ENCODE assay signal across 30 cellular contexts in genomic region chr17:44146375-44147346, GRCh38. TPM values are rescaled to one million over a fixed set of nuclear protein-coding genes. Genes with fewer than 3 reads are reported as not detected.
DNase-seq lines count a peak whose midpoint lies in the region; TF ChIP-seq lines count a peak whose summit lies in the region.
"Had no signal": no experiment of that assay in that cellular context is flagged by ENCODE, and none has a peak within 500 bp of the region (broad histone marks: within the 10 kb centered on the region; RNA-seq: fewer than 3 reads in every experiment).

No MANE protein-coding gene starts in this region.

- H3K36me3 ChIP-seq in BLaER1 (peaks cover 68% of the 10 kb centered on the region), cardiac muscle cell (no peaks in the 10 kb centered on the region), Karpas-422 (ENCODE audit: insufficient read depth, low read length) (peaks cover 13% of the 10 kb centered on the region)
- H3K36me3 ChIP-seq: Peyer's patch, sigmoid colon, thoracic aorta had no signal

- H3K79me2 ChIP-seq in Karpas-422 (ENCODE audit: low read length): peaks cover 44% of the 10 kb centered on the region

- H3K36me3 Mint-ChIP-seq in nephron progenitor cell (ENCODE audit: low read depth): peaks cover 23% of the 10 kb centered on the region
- H3K36me3 Mint-ChIP-seq: immature natural killer cell had no signal

- H3K4me2 ChIP-seq in BLaER1 (no peak overlapping the region), Karpas-422 (ENCODE audit: low read depth, low read length, poor library complexity, severe bottlenecking) (no peak overlapping the region)

- H3K4me3 ChIP-seq in BLaER1 (no peak overlapping the region), cardiac muscle cell (no peak overlapping the region), Karpas-422 (ENCODE audit: low read length) (no peak overlapping the region)
- H3K4me3 ChIP-seq: body of pancreas, lung, Peyer's patch, sigmoid colon, SK-N-MC, thoracic aorta had no signal

- 0 out of 2 replicates have a peak overlapping the region, but pooled peaks have one; percentile 12 for H3K9ac ChIP-seq in BLaER1
- H3K9ac ChIP-seq in Karpas-422 (ENCODE audit: low read length): no peak overlapping the region

- no peaks in the 10 kb centered on the region for H3K9me3 Mint-ChIP-seq in nephron progenitor cell
- H3K9me3 Mint-ChIP-seq: activated naive CD4-positive, alpha-beta T cell treated with anti-CD3 and anti-CD28 coated beads, Interleukin-2, amount 50 U/mL, for 72 hours; activated T-cell treated with anti-CD3 and anti-CD28 coated beads, Interleukin-2, amount 50 U/mL, for 72 hours; CD14-positive monocyte; immature natural killer cell; stimulated activated effector memory CD8-positive, alpha-beta T cell treated with anti-CD3 and anti-CD28 coated beads, Interleukin-12 subunit alpha, Interleukin-12 subunit beta, amount 100 ng/mL, for 72 hours had no signal

- no peak overlapping the region for H2AFZ ChIP-seq in Karpas-422 (ENCODE audit: low read length)

- H3K4me1 ChIP-seq in BLaER1 (peaks cover 44% of the 10 kb centered on the region), cardiac muscle cell (ENCODE audit: low read depth) (peaks cover 55% of the 10 kb centered on the region), Karpas-422 (ENCODE audit: low read length) (peaks cover 6% of the 10 kb centered on the region)

- H3K9me2 ChIP-seq in Karpas-422 (replicated peaks; ENCODE audit: insufficient read depth, low read length): no peaks in the 10 kb centered on the region

- TF ChIP-seq CTCF in cardiac muscle cell (IDR thresholded peaks at IDR 0.05; ENCODE audit: low read depth, low read length): no peak
- no peak for TF ChIP-seq CTCF in nephron progenitor cell (IDR thresholded peaks at IDR 0.05)

- H4K20me1 ChIP-seq in BLaER1 (peaks cover 9% of the 10 kb centered on the region; the same call in 1 of the 2 replicates), Karpas-422 (ENCODE audit: insufficient read depth, low read depth, low read length) (no peaks in the 10 kb centered on the region)

- H3K27ac Mint-ChIP-seq in nephron progenitor cell: peak overlapping the region; percentile 55
- H3K27ac Mint-ChIP-seq: activated naive CD4-positive, alpha-beta T cell treated with anti-CD3 and anti-CD28 coated beads, Interleukin-2, amount 50 U/mL, for 72 hours; activated T-cell treated with anti-CD3 and anti-CD28 coated beads, Interleukin-2, amount 50 U/mL, for 72 hours; stimulated activated effector memory CD8-positive, alpha-beta T cell treated with anti-CD3 and anti-CD28 coated beads, Interleukin-12 subunit alpha, Interleukin-12 subunit beta, amount 100 ng/mL, for 72 hours had no signal

- no peaks in the 10 kb centered on the region for H3K9me3 ChIP-seq in BLaER1
- no peaks in the 10 kb centered on the region for H3K9me3 ChIP-seq in cardiac muscle cell (ENCODE audit: low read depth)
- no peaks in the 10 kb centered on the region for H3K9me3 ChIP-seq in Karpas-422 (ENCODE audit: low read length)
- H3K9me3 ChIP-seq: body of pancreas, Peyer's patch, sigmoid colon, thoracic aorta had no signal

- peak; percentile 31 for DNase-seq in MV-4-11 (lab: John Stamatoyannopoulos, UW)
- DNase-seq in cardiac muscle cell (ENCODE audit: low read depth in 1 of 2, low spot score in 1 of 2): peak in 1 of 2 donors; percentile 64
- DNase-seq in nephron progenitor cell: no peak
- DNase-seq in NCI-H187 treated with DMSO at 0.1 percent for 48 hours (lab: John Stamatoyannopoulos, UW): no peak
- DNase-seq in activated effector memory CD4-positive, alpha-beta T cell treated with Interleukin-2 at 50 U/mL for 16 hours: no peak
- DNase-seq in NCI-H1436 treated with DMSO at 0.1 percent for 48 hours (lab: John Stamatoyannopoulos, UW): no peak
- DNase-seq in Karpas-422: no peak
- DNase-seq: activated CD8-positive, alpha-beta memory T cell treated with anti-CD3 and anti-CD28 coated beads for 24 hours; activated T-cell treated with anti-CD3 and anti-CD28 coated beads, Interleukin-2, amount 50 U/mL, for 72 hours; body of pancreas; GOT3; immature natural killer cell; KBM-7; NCI-H1092 treated with DMSO at 0.1 percent for 48 hours; NCI-H2081 treated with DMSO at 0.1 percent for 48 hours; NCI-H446; NK-92 treated with Interleukin-12 subunit alpha and Interleukin-12 subunit beta, amount 100 ng/mL, for 24 hours; Peyer's patch; sigmoid colon; T1000 had no signal

- no peak overlapping the region for H3K4me3 Mint-ChIP-seq in nephron progenitor cell
- H3K4me3 Mint-ChIP-seq: activated T-cell treated with anti-CD3 and anti-CD28 coated beads, Interleukin-2, amount 50 U/mL, for 72 hours; CD14-positive monocyte; immature natural killer cell; stimulated activated effector memory CD8-positive, alpha-beta T cell treated with anti-CD3 and anti-CD28 coated beads, Interleukin-12 subunit alpha, Interleukin-12 subunit beta, amount 100 ng/mL, for 72 hours had no signal

- H3K27ac ChIP-seq in BLaER1 (no peak overlapping the region), cardiac muscle cell (peak overlapping the region; percentile 93), Karpas-422 (ENCODE audit: low read length) (no peak overlapping the region)
- H3K27ac ChIP-seq: body of pancreas, Peyer's patch, SK-N-MC, thoracic aorta had no signal

- H3K27me3 Mint-ChIP-seq in nephron progenitor cell (ENCODE audit: low read depth, poor library complexity): no peaks in the 10 kb centered on the region

- H3K27me3 ChIP-seq in BLaER1 (no peaks in the 10 kb centered on the region), cardiac muscle cell (no peaks in the 10 kb centered on the region), Karpas-422 (ENCODE audit: low read length) (no peaks in the 10 kb centered on the region)
- H3K27me3 ChIP-seq: body of pancreas, Peyer's patch, sigmoid colon had no signal

- peaks cover 17% of the 10 kb centered on the region for H3K4me1 Mint-ChIP-seq in nephron progenitor cell

RNA-seq across cellular contexts. Expression of gene HROB, which starts 4.9 kb away (rescaled TPM):
- 3.6 and 9.6 TPM in 2 replicates for total RNA-seq in cardiac muscle cell
- polyA plus RNA-seq in cardiac muscle cell: 7.8 and 15.6 TPM in 2 replicates
- 3.7 and 4.6 TPM in 2 replicates for total RNA-seq in Karpas-422 (2014; rRNA removed; shearing (Covaris generic); ENCODE audit: low replicate concordance)

RNA-seq across cellular contexts. Expression of gene HDAC5, which starts 23.2 kb away (rescaled TPM):
- total RNA-seq in cardiac muscle cell: 164 and 300 TPM in 2 replicates
- polyA plus RNA-seq in cardiac muscle cell: 94.1 and 209 TPM in 2 replicates
- 24.4 and 44.2 TPM in 2 replicates for total RNA-seq in Karpas-422 (2014; rRNA removed; shearing (Covaris generic); ENCODE audit: low replicate concordance)

RNA-seq across cellular contexts. Expression of gene ASB16, which starts 23.8 kb away (rescaled TPM):
- total RNA-seq in cardiac muscle cell: 3.1 and 6.4 TPM in 2 replicates
- 5.5 and 6.4 TPM in 2 replicates for polyA plus RNA-seq in cardiac muscle cell
- total RNA-seq in Karpas-422 (2014; rRNA removed; shearing (Covaris generic); ENCODE audit: low replicate concordance): not detected in 2 replicates
- total RNA-seq: G401, osteoblast had no signal
- polyA plus RNA-seq: CD14-positive monocyte, fibroblast of lung had no signal

RNA-seq across cellular contexts. Expression of gene TMUB2, which starts 40.1 kb away (rescaled TPM):
- 31.3 and 43.9 TPM in 2 replicates for total RNA-seq in cardiac muscle cell
- polyA plus RNA-seq in cardiac muscle cell: 40.5 and 50.7 TPM in 2 replicates
- total RNA-seq in Karpas-422 (2014; rRNA removed; shearing (Covaris generic); ENCODE audit: low replicate concordance): 29.3 and 36.5 TPM in 2 replicates

RNA-seq across cellular contexts. Expression of gene ATXN7L3, which starts 53.0 kb away (rescaled TPM):
- total RNA-seq in cardiac muscle cell: 79.0 and 91.0 TPM in 2 replicates
- 24.7 and 31.4 TPM in 2 replicates for polyA plus RNA-seq in cardiac muscle cell
- total RNA-seq in Karpas-422 (2014; rRNA removed; shearing (Covaris generic); ENCODE audit: low replicate concordance): 29.0 and 54.7 TPM in 2 replicates
